In genomic region chr7:39589323-39590111, GRCh38 we compare ENCODE assay signal across 8 cellular contexts. TPM values are rescaled to one million over a fixed set of nuclear protein-coding genes. Genes with fewer than 3 reads are reported as not detected.
DNase-seq lines count a peak whose midpoint lies in the region; ATAC-seq lines count a peak whose summit lies in the region.

No MANE protein-coding gene starts in this region.

- H3K4me1 Mint-ChIP-seq in CD4-positive, CD25-positive, alpha-beta regulatory T cell, result peaks cover 6 to 27% (median 23%) of the 10 kb centered on the region in 4 donors
- H3K4me1 Mint-ChIP-seq in activated naive CD8-positive, alpha-beta T cell treated with anti-CD3 and anti-CD28 coated beads, Interleukin-2, amount 50 U/mL, for 24 hours, result peaks cover 59% of the 10 kb centered on the region
- peaks cover 33% of the 10 kb centered on the region for H3K4me1 Mint-ChIP-seq in stimulated activated effector memory CD8-positive, alpha-beta T cell treated with anti-CD3 and anti-CD28 coated beads, Interleukin-12 subunit alpha, Interleukin-12 subunit beta, amount 100 ng/mL, for 72 hours

- DNase-seq in CD4-positive, CD25-positive, alpha-beta regulatory T cell, result peak; percentile 34 to 86 (median 50)
- DNase-seq in SJSA1 (ENCODE audit: low read depth in 1 of 2, low spot score in 2 of 2), result peak; percentile 84 to 89
- DNase-seq in activated naive CD8-positive, alpha-beta T cell treated with anti-CD3 and anti-CD28 coated beads, Interleukin-2, amount 50 U/mL, for 24 hours, result peak; percentile 71
- peak; percentile 95 for DNase-seq in kidney tubule cell (ENCODE audit: low spot score)
- peak; percentile 29 to 77 for DNase-seq in stimulated activated effector memory CD8-positive, alpha-beta T cell treated with anti-CD3 and anti-CD28 coated beads, Interleukin-12 subunit alpha, Interleukin-12 subunit beta, amount 100 ng/mL, for 72 hours (ENCODE audit: low spot score in 2 of 2)
- DNase-seq in NCI-H345 treated with DMSO at 0.1 percent for 48 hours (lab: John Stamatoyannopoulos, UW; ENCODE audit: unreplicated experiment), result no peak

- H3K27me3 ChIP-seq in CD4-positive, CD25-positive, alpha-beta regulatory T cell (ENCODE audit: control insufficient read depth, insufficient read depth, low read length), result no peaks in the 10 kb centered on the region
- no peaks in the 10 kb centered on the region for H3K27me3 ChIP-seq in SJSA1 (replicated peaks)

- no peaks in the 10 kb centered on the region for H3K36me3 ChIP-seq in CD4-positive, CD25-positive, alpha-beta regulatory T cell (ENCODE audit: control insufficient read depth, insufficient read depth, low read length)
- H3K36me3 ChIP-seq in SJSA1, result no peaks in the 10 kb centered on the region

- H3K9me3 Mint-ChIP-seq in CD4-positive, CD25-positive, alpha-beta regulatory T cell, result no peaks in the 10 kb centered on the region
- H3K9me3 Mint-ChIP-seq in activated naive CD8-positive, alpha-beta T cell treated with anti-CD3 and anti-CD28 coated beads, Interleukin-2, amount 50 U/mL, for 24 hours, result no peaks in the 10 kb centered on the region
- H3K9me3 Mint-ChIP-seq in stimulated activated effector memory CD8-positive, alpha-beta T cell treated with anti-CD3 and anti-CD28 coated beads, Interleukin-12 subunit alpha, Interleukin-12 subunit beta, amount 100 ng/mL, for 72 hours, result no peaks in the 10 kb centered on the region

- no peaks in the 10 kb centered on the region for H3K27me3 Mint-ChIP-seq in CD4-positive, CD25-positive, alpha-beta regulatory T cell
- H3K27me3 Mint-ChIP-seq in activated naive CD8-positive, alpha-beta T cell treated with anti-CD3 and anti-CD28 coated beads, Interleukin-2, amount 50 U/mL, for 24 hours, result peaks cover 2% of the 10 kb centered on the region

- H3K27ac ChIP-seq in CD4-positive, CD25-positive, alpha-beta regulatory T cell (ENCODE audit: insufficient read depth, low read length, poor library complexity, severe bottlenecking), result no peak overlapping the region
- peak overlapping the region; percentile 33 for H3K27ac ChIP-seq in SJSA1

- H3K4me1 ChIP-seq in CD4-positive, CD25-positive, alpha-beta regulatory T cell (ENCODE audit: control insufficient read depth, insufficient read depth, low read length, poor library complexity, severe bottlenecking), result peaks cover 20% of the 10 kb centered on the region
- peaks cover 42% of the 10 kb centered on the region for H3K4me1 ChIP-seq in SJSA1 (replicated peaks)

- no peaks in the 10 kb centered on the region for H3K9me3 ChIP-seq in CD4-positive, CD25-positive, alpha-beta regulatory T cell (ENCODE audit: control insufficient read depth in 2 of 2, low read length in 2 of 2)
- no peaks in the 10 kb centered on the region for H3K9me3 ChIP-seq in SJSA1 (replicated peaks)

- H3K4me3 ChIP-seq in CD4-positive, CD25-positive, alpha-beta regulatory T cell (ENCODE audit: low read depth, low read length), result peak overlapping the region; percentile 54
- no peak overlapping the region for H3K4me3 ChIP-seq in SJSA1

- peak overlapping the region in 2 of 4 donors; percentile 45 to 64 for H3K4me3 Mint-ChIP-seq in CD4-positive, CD25-positive, alpha-beta regulatory T cell
- H3K4me3 Mint-ChIP-seq in activated naive CD8-positive, alpha-beta T cell treated with anti-CD3 and anti-CD28 coated beads, Interleukin-2, amount 50 U/mL, for 24 hours, result peak overlapping the region; percentile 37
- peak overlapping the region; percentile 27 for H3K4me3 Mint-ChIP-seq in stimulated activated effector memory CD8-positive, alpha-beta T cell treated with anti-CD3 and anti-CD28 coated beads, Interleukin-12 subunit alpha, Interleukin-12 subunit beta, amount 100 ng/mL, for 72 hours

- peak; percentile 86 for ATAC-seq in CD4-positive, CD25-positive, alpha-beta regulatory T cell (ENCODE audit: low read depth in 2 of 2)
- ATAC-seq in GM19452 (IDR thresholded peaks at IDR 0.05; ENCODE audit: unreplicated experiment) (peak; percentile 92), HG03457 (IDR thresholded peaks at IDR 0.05; ENCODE audit: unreplicated experiment) (peak; percentile 87)
- peak; percentile 94 for ATAC-seq in activated naive CD8-positive, alpha-beta T cell treated with anti-CD3 and anti-CD28 coated beads, Interleukin-2, amount 50 U/mL, for 24 hours
- peak; percentile 97 for ATAC-seq in stimulated activated effector memory CD8-positive, alpha-beta T cell treated with anti-CD3 and anti-CD28 coated beads, Interleukin-12 subunit alpha, Interleukin-12 subunit beta, amount 100 ng/mL, for 72 hours

- no peaks in the 10 kb centered on the region for H3K36me3 Mint-ChIP-seq in CD4-positive, CD25-positive, alpha-beta regulatory T cell
- no peaks in the 10 kb centered on the region for H3K36me3 Mint-ChIP-seq in activated naive CD8-positive, alpha-beta T cell treated with anti-CD3 and anti-CD28 coated beads, Interleukin-2, amount 50 U/mL, for 24 hours (ENCODE audit: low read depth)
- H3K36me3 Mint-ChIP-seq in stimulated activated effector memory CD8-positive, alpha-beta T cell treated with anti-CD3 and anti-CD28 coated beads, Interleukin-12 subunit alpha, Interleukin-12 subunit beta, amount 100 ng/mL, for 72 hours, result peaks cover 8% of the 10 kb centered on the region

- peak overlapping the region; percentile 59 to 85 (median 75) for H3K27ac Mint-ChIP-seq in CD4-positive, CD25-positive, alpha-beta regulatory T cell
- peak overlapping the region; percentile 74 for H3K27ac Mint-ChIP-seq in activated naive CD8-positive, alpha-beta T cell treated with anti-CD3 and anti-CD28 coated beads, Interleukin-2, amount 50 U/mL, for 24 hours
- H3K27ac Mint-ChIP-seq in stimulated activated effector memory CD8-positive, alpha-beta T cell treated with anti-CD3 and anti-CD28 coated beads, Interleukin-12 subunit alpha, Interleukin-12 subunit beta, amount 100 ng/mL, for 72 hours, result peak overlapping the region; percentile 33

RNA-seq across cellular contexts. Expression of gene YAE1, which starts 23.3 kb away (rescaled TPM):
- 3.7 TPM for total RNA-seq in CD4-positive, CD25-positive, alpha-beta regulatory T cell
- 10 to 100 TPM; 13.8 to 23.3 (median 19.2) TPM for polyA plus RNA-seq in CD4-positive, CD25-positive, alpha-beta regulatory T cell
- total RNA-seq in SJSA1 (2014; rRNA removed; shearing (Covaris generic)), result 38.3 and 44.6 TPM in 2 replicates

RNA-seq across cellular contexts. Expression of gene RALA, which starts 33.9 kb away (rescaled TPM):
- total RNA-seq in CD4-positive, CD25-positive, alpha-beta regulatory T cell, result 22.4 TPM
- polyA plus RNA-seq in CD4-positive, CD25-positive, alpha-beta regulatory T cell, result 10 to 100 TPM; 57.0 to 71.2 (median 58.4) TPM
- 12.7 and 17.8 TPM in 2 replicates for total RNA-seq in SJSA1 (2014; rRNA removed; shearing (Covaris generic))
